Comparison of ENCODE assay signal across 1 cellular context in genomic region chr4:169485084-169485483, GRCh38.
TF ChIP-seq lines count a peak whose summit lies in the region.

No MANE protein-coding gene starts in this region.

TF ChIP-seq in GM12878, 131 proteins besides CTCF, POLR2A, EP300 and RAD21 (continued from another document):
- TF ChIP-seq, protein P1, sequence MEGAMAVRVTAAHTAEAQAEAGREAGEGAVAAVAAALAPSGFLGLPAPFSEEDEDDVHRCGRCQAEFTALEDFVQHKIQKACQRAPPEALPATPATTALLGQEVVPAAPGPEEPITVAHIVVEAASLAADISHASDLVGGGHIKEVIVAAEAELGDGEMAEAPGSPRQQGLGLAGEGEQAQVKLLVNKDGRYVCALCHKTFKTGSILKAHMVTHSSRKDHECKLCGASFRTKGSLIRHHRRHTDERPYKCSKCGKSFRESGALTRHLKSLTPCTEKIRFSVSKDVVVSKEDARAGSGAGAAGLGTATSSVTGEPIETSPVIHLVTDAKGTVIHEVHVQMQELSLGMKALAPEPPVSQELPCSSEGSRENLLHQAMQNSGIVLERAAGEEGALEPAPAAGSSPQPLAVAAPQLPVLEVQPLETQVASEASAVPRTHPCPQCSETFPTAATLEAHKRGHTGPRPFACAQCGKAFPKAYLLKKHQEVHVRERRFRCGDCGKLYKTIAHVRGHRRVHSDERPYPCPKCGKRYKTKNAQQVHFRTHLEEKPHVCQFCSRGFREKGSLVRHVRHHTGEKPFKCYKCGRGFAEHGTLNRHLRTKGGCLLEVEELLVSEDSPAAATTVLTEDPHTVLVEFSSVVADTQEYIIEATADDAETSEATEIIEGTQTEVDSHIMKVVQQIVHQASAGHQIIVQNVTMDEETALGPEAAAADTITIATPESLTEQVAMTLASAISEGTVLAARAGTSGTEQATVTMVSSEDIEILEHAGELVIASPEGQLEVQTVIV (IDR thresholded peaks at IDR 0.05; ENCODE audit: borderline replicate concordance, partially characterized antibody): no peak
- no peak for TF ChIP-seq E2F8 (IDR thresholded peaks at IDR 0.05; ENCODE audit: low read depth, partially characterized antibody)
- TF ChIP-seq ZNF687 (IDR thresholded peaks at IDR 0.05): no peak
- no peak for TF ChIP-seq BMI1 (IDR thresholded peaks at IDR 0.05; ENCODE audit: borderline replicate concordance)
- TF ChIP-seq ZSCAN29 (IDR thresholded peaks at IDR 0.05): no peak
- no peak for TF ChIP-seq FOS (IDR thresholded peaks at IDR 0.05; ENCODE audit: borderline replicate concordance, extremely low read depth, insufficient read length)
- no peak for TF ChIP-seq PAX8 (IDR thresholded peaks at IDR 0.05)
- TF ChIP-seq ATF7 (IDR thresholded peaks at IDR 0.05; ENCODE audit: low read depth): no peak
- TF ChIP-seq HCFC1 (IDR thresholded peaks at IDR 0.05; ENCODE audit: low read length): no peak
- no peak for TF ChIP-seq FOXK2 (IDR thresholded peaks at IDR 0.05)
- TF ChIP-seq, protein P2, sequence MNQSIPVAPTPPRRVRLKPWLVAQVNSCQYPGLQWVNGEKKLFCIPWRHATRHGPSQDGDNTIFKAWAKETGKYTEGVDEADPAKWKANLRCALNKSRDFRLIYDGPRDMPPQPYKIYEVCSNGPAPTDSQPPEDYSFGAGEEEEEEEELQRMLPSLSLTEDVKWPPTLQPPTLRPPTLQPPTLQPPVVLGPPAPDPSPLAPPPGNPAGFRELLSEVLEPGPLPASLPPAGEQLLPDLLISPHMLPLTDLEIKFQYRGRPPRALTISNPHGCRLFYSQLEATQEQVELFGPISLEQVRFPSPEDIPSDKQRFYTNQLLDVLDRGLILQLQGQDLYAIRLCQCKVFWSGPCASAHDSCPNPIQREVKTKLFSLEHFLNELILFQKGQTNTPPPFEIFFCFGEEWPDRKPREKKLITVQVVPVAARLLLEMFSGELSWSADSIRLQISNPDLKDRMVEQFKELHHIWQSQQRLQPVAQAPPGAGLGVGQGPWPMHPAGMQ (IDR thresholded peaks at IDR 0.05; ENCODE audit: borderline replicate concordance): no peak
